In the genomic region with DNA sequence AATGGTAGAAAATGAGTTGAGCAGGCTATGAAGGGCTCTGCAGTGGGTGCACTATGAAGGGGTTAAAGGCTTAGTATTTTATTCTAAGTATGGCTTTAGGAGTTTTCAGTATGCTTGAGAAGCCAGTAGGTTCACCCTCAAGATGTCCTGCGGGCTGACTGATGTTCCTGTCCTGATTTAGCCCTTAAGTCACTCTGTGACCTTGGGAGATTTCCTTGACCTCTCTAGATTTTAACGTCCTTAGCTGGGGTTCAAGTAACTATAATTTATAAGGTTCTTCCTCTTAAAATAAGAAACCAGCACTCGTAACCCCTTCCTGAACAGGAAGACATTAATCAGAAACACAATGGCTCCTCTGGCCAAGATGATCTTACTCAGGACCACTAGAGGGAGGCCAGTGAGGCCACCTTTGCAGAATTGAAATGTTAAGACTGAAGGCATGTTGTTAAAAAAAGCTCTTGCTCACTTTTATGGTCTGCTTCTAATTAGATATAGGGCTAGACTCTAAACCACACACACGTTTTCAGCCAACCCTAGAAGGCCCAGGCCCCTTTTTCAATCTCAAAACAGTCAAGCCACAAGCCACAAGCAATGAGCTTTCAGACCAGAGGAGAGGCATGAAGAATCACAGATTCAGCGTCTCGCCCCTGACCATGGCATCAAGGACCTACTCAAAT, we compare ENCODE assay signal across 9 cellular contexts. TPM values are rescaled to one million over a fixed set of nuclear protein-coding genes. Genes with fewer than 3 reads are reported as not detected.
DNase-seq lines count a peak whose midpoint lies in the region; ATAC-seq and TF ChIP-seq lines count a peak whose summit lies in the region.
"Had no signal": no experiment of that assay in that cellular context is flagged by ENCODE, and none has a peak within 500 bp of the region (broad histone marks: within the 10 kb centered on the region; RNA-seq: fewer than 3 reads in every experiment).

No MANE protein-coding gene starts in this region.

- TF ChIP-seq CTCF in transverse colon (IDR thresholded peaks at IDR 0.05), result peak in 1 of 5 experiments; percentile 21

- H3K9me3 ChIP-seq in mesodermal cell (ENCODE audit: control insufficient read depth, low read length), result no peaks in the 10 kb centered on the region
- H3K9me3 ChIP-seq in transverse colon, result no peaks in the 10 kb centered on the region

- intact Hi-C loops in head of caudate nucleus (cut with DNase I), result no loop called here
- intact Hi-C loops in transverse colon (cut with DNase I; ENCODE audit: low total_unique reads), result no loop called here

- peaks cover 13% of the 10 kb centered on the region for H3K4me1 Mint-ChIP-seq in T-helper 2 cell treated with Interferon-gamma antibody and Interleukin-4, amounts not matched to agents 5 μg/mL and 100 μg/mL, for 36 hours (ENCODE audit: low read depth)

- TF ChIP-seq POLR2A in transverse colon (IDR thresholded peaks at IDR 0.05), result no peak

- peak; percentile 83 for ATAC-seq in GM18508 (IDR thresholded peaks at IDR 0.05; ENCODE audit: insufficient read depth, unreplicated experiment)
- peak; percentile 80 for ATAC-seq in HG02610 (IDR thresholded peaks at IDR 0.05; ENCODE audit: unreplicated experiment)

- no peaks in the 10 kb centered on the region for H3K9me3 Mint-ChIP-seq in T-helper 2 cell treated with Interferon-gamma antibody and Interleukin-4, amounts not matched to agents 5 μg/mL and 100 μg/mL, for 36 hours
- H3K9me3 Mint-ChIP-seq: naive B cell had no signal

- H3K36me3 ChIP-seq in mesodermal cell (ENCODE audit: control insufficient read depth, insufficient read depth, low read length) (no peaks in the 10 kb centered on the region), transverse colon (no peaks in the 10 kb centered on the region)

- H3K36me3 Mint-ChIP-seq in T-helper 2 cell treated with Interferon-gamma antibody and Interleukin-4, amounts not matched to agents 5 μg/mL and 100 μg/mL, for 36 hours (ENCODE audit: low read depth), result no peaks in the 10 kb centered on the region
- H3K36me3 Mint-ChIP-seq: naive B cell had no signal

- peaks cover 26% of the 10 kb centered on the region for H3K27me3 Mint-ChIP-seq in T-helper 2 cell treated with Interferon-gamma antibody and Interleukin-4, amounts not matched to agents 5 μg/mL and 100 μg/mL, for 36 hours (ENCODE audit: low read depth)
- H3K27me3 Mint-ChIP-seq: naive B cell had no signal

- in situ Hi-C loops in transverse colon (cut with MboI; ENCODE audit: low pct_ligation_motif_present in 1 of 4, low pct_unique_long_range_greater_than_20kb in 1 of 4, low sequenced_read_pairs in 3 of 4), result loop anchor here in 2 of 4 donors (10.0 to 25.0 kb wide), 3 partner anchors 145 to 917 kb away; no protein-coding TSS in a partner anchor

- no peaks in the 10 kb centered on the region for H3K27me3 ChIP-seq in transverse colon

- H3K4me3 ChIP-seq in mesodermal cell (ENCODE audit: extremely low read depth, insufficient read depth, low read length, poor library complexity, severe bottlenecking), result no peak overlapping the region
- H3K4me3 ChIP-seq in transverse colon, result no peak overlapping the region

- TF ChIP-seq EP300 in transverse colon (IDR thresholded peaks at IDR 0.05; ENCODE audit: low read depth), result no peak

- WGBS in mesodermal cell (ENCODE audit: insufficient coverage in 2 of 2), 2 experiments, result 78 to 88% methylated on average over 3 to 4 of the region's 6 CpGs
- WGBS in transverse colon (ENCODE audit: low coverage in 1 of 2), 2 donors, result 55 to 64% methylated on average over 3 to 6 of the region's 6 CpGs

- no peak overlapping the region for H3K27ac Mint-ChIP-seq in T-helper 2 cell treated with Interferon-gamma antibody and Interleukin-4, amounts not matched to agents 5 μg/mL and 100 μg/mL, for 36 hours

- H3K4me3 Mint-ChIP-seq in T-helper 2 cell treated with Interferon-gamma antibody and Interleukin-4, amounts not matched to agents 5 μg/mL and 100 μg/mL, for 36 hours, result no peak overlapping the region
- H3K4me3 Mint-ChIP-seq: naive B cell had no signal

- H3K27ac ChIP-seq in mesodermal cell (ENCODE audit: low read depth, low read length, severe bottlenecking) (peak overlapping the region; percentile 39), transverse colon (no peak overlapping the region)

- peak; percentile 4 for DNase-seq in T-helper 2 cell treated with Interferon-gamma antibody and Interleukin-4, amounts not matched to agents 5 μg/mL and 100 μg/mL, for 36 hours (ENCODE audit: low spot score)
- DNase-seq in cortex of kidney (lab: John Stamatoyannopoulos, UW), result no peak
- DNase-seq in head of caudate nucleus, result no peak
- DNase-seq in occipital lobe (lab: John Stamatoyannopoulos, UW), result no peak
- no peak for DNase-seq in transverse colon
- DNase-seq: naive B cell had no signal

- peaks cover 53% of the 10 kb centered on the region for H3K4me1 ChIP-seq in mesodermal cell (ENCODE audit: control insufficient read depth, insufficient read depth, low read length, poor library complexity, severe bottlenecking)
- peaks cover 0 to 20% (median 2%) of the 10 kb centered on the region in 4 donors for H3K4me1 ChIP-seq in transverse colon

RNA-seq across cellular contexts. Expression of a gene that starts 42.0 kb away (rescaled TPM):
- 165 TPM for polyA plus RNA-seq in mesodermal cell (2013, experiment 1 of 2)
- polyA plus RNA-seq in mesodermal cell (2013, experiment 2 of 2), result 176 TPM
- total RNA-seq in occipital lobe, result 21.7 TPM
- 1 to 10 TPM in 2 of 4 donors, under 1 TPM in 1, not detected in 1; 0.80 to 3.3 (median 2.9) TPM for total RNA-seq in transverse colon
